Comparison of ENCODE assay signal across 8 cellular contexts in the genomic region with DNA sequence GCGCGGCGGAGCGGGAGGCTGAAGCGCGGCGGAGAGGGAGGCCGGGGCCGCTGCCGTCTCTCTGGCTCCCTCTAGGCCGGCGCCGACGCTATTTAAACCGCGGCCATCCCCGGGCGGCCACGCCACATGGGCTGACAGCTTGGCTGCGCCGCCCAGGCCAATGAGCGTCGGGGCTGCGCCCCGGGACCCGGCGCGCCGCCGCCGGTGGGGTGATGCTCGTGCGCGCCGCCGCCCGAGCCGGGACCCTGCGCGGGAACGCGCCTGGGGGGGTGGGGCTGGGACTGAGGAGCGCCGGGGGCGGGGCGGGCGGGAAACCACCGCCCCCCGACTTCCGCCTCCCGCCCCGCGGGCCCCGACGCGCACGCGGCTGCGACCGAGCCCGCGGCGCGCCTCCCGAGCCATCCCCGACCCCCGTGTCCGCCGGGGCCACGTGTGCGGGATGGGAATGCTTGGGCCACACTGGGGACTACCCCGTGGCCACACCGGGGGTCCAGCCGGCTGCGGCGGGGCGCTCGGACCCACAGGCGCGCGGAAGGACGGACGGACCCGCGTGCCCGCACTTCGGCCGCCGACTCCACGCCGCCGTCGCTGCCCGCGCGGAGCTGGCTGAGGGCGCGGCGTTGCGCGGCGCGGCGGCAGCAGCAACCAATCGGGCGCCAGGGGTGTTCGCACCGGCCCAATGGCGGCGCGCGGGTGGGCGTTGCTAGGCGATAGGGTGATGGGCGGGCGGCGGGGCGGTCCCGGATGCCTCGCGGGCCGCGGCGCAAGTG. TPM values are rescaled to one million over a fixed set of nuclear protein-coding genes. Genes with fewer than 3 reads are reported as not detected.
DNase-seq lines count a peak whose midpoint lies in the region; ATAC-seq, FAIRE-seq and TF ChIP-seq lines count a peak whose summit lies in the region.

A gene (minus strand): TSS at position 68 of the 770 bp plus-strand sequence. CDS start 1,791 bp downstream, outside the sequence.

- CTCF ChIA-PET in Caco-2 (lab: Charles Lee), result interaction anchor here (0.7 to 2.1 kb wide), 4 partner anchors 8 to 138 kb away, joined by 3 to 12 read pairs (median 4); a partner anchor contains a TSS

- H3K9me3 Mint-ChIP-seq in Caco-2 (ENCODE audit: unreplicated experiment), result no peaks in the 10 kb centered on the region
- no peaks in the 10 kb centered on the region for H3K9me3 Mint-ChIP-seq in endodermal cell
- H3K9me3 Mint-ChIP-seq in mesothelial cell of epicardium, result no peaks in the 10 kb centered on the region

- intact Hi-C loops in Caco-2 (cut with micrococcal nuclease; ENCODE audit: unreplicated experiment), result loop anchor here (2.0 kb wide), 1 partner anchor 62 kb away; a partner anchor contains a TSS

- H3K27ac ChIP-seq in endodermal cell (ENCODE audit: low read depth, low read length), result peak within 1 kb of the TSS; percentile 96

- FAIRE-seq in HTR-8/SVneo (lab: Jason Lieb, UNC), result peak; percentile 94

- H3K4me1 Mint-ChIP-seq in Caco-2 (ENCODE audit: low read depth, unreplicated experiment), result peaks cover 6% of the 10 kb centered on the region
- H3K4me1 Mint-ChIP-seq in endodermal cell, result peaks cover 26% of the 10 kb centered on the region
- peaks cover 27% of the 10 kb centered on the region for H3K4me1 Mint-ChIP-seq in mesothelial cell of epicardium

- H3K9ac ChIP-seq in endodermal cell (ENCODE audit: extremely low read depth, low read length, poor library complexity, severe bottlenecking), result peak within 1 kb of the TSS; percentile 83

- BruUV-seq in Caco-2 (replicated peaks; lab: Mats Ljungman, UMichigan), result no TSS peak

- H3K4me3 ChIP-seq in Caco-2 (ENCODE audit: low read depth, low read length), result peak within 1 kb of the TSS; percentile 93
- peak within 1 kb of the TSS; percentile 88 for H3K4me3 ChIP-seq in endodermal cell (ENCODE audit: low read length)

- H3K36me3 ChIP-seq in Caco-2 (ENCODE audit: control insufficient read depth, insufficient read depth, low read length) (peaks cover 13% of the 10 kb centered on the region), endodermal cell (ENCODE audit: control insufficient read depth, insufficient read depth, low read length) (peaks cover 29% of the 10 kb centered on the region)

- WGBS in endodermal cell (ENCODE audit: insufficient coverage in 1 of 2, insufficient read length in 1 of 2), 2 experiments, result 0% methylated on average over 25 to 118 of the region's 124 CpGs

- DNase-seq in Caco-2 (peak; percentile 96 to 98), HTR-8/SVneo (ENCODE audit: insufficient read length, low spot score) (peak; percentile 100), NOMO-1 treated with DMSO at 0.1 percent for 48 hours (lab: John Stamatoyannopoulos, UW; ENCODE audit: unreplicated experiment) (peak; percentile 89), endodermal cell (peak; percentile 99), mesothelial cell of epicardium (ENCODE audit: low spot score in 2 of 2, unreplicated experiment in 2 of 2) (peak; percentile 93 to 95)
- peak; percentile 86 to 93 (median 91) for DNase-seq in activated CD8-positive, alpha-beta memory T cell treated with anti-CD3 and anti-CD28 coated beads for 48 hours (ENCODE audit: low read depth in 2 of 3, low spot score in 2 of 3)
- peak; percentile 92 to 94 for DNase-seq in stimulated activated CD8-positive, alpha-beta memory T cell treated with anti-CD3 and anti-CD28 coated beads, Interleukin-15, amount 100 ng/mL, for 48 hours (ENCODE audit: low read depth in 2 of 2)

- no peaks in the 10 kb centered on the region for H3K9me3 ChIP-seq in Caco-2
- H3K9me3 ChIP-seq in endodermal cell (ENCODE audit: control insufficient read depth, low read length), result no peaks in the 10 kb centered on the region

- peaks cover 70% of the 10 kb centered on the region for H3K36me3 Mint-ChIP-seq in Caco-2 (ENCODE audit: insufficient read depth, unreplicated experiment)
- H3K36me3 Mint-ChIP-seq in endodermal cell (ENCODE audit: low read depth), result peaks cover 10% of the 10 kb centered on the region
- peaks cover under 1% of the 10 kb centered on the region for H3K36me3 Mint-ChIP-seq in mesothelial cell of epicardium

- POLR2A ChIA-PET in Caco-2 (lab: Charles Lee), result interaction anchor here (0.6 to 1.8 kb wide), 10 partner anchors 8 to 237 kb away, joined by 3 to 17 read pairs (median 4); a partner anchor contains a TSS

- TF ChIP-seq CTCF in Caco-2 (IDR thresholded peaks at IDR 0.05; ENCODE audit: insufficient read depth in 1 of 2, low read depth in 1 of 2, low read length in 1 of 2, severe bottlenecking in 1 of 2, unreplicated experiment in 1 of 2) (peak; percentile 26 to 59), endodermal cell (conservative IDR thresholded peaks at IDR 0.05) (peak; percentile 69), mesothelial cell of epicardium (IDR thresholded peaks at IDR 0.05; ENCODE audit: unreplicated experiment) (no peak)

- ATAC-seq in GM21367 (IDR thresholded peaks at IDR 0.05; ENCODE audit: unreplicated experiment), result peak; percentile 51

- H3K27me3 ChIP-seq in Caco-2 (replicated peaks; ENCODE audit: control insufficient read depth, insufficient read depth, low read length), result no peaks in the 10 kb centered on the region
- H3K27me3 ChIP-seq in endodermal cell (ENCODE audit: control insufficient read depth, insufficient read depth, low read length, poor library complexity, severe bottlenecking), result no peaks in the 10 kb centered on the region

- H3K27me3 Mint-ChIP-seq in Caco-2 (ENCODE audit: insufficient read depth, unreplicated experiment) (no peaks in the 10 kb centered on the region), endodermal cell (ENCODE audit: insufficient read depth) (no peaks in the 10 kb centered on the region), mesothelial cell of epicardium (ENCODE audit: low read depth) (no peaks in the 10 kb centered on the region)

- H3K4me1 ChIP-seq in Caco-2 (peaks cover 54% of the 10 kb centered on the region), endodermal cell (ENCODE audit: control insufficient read depth, insufficient read depth, low read length) (peaks cover 21% of the 10 kb centered on the region)

- H3K4me3 Mint-ChIP-seq in Caco-2 (ENCODE audit: unreplicated experiment) (peak within 1 kb of the TSS; percentile 76), endodermal cell (peak within 1 kb of the TSS; percentile 68), mesothelial cell of epicardium (peak within 1 kb of the TSS; percentile 70)

- H3K27ac Mint-ChIP-seq in Caco-2 (ENCODE audit: unreplicated experiment) (peak within 1 kb of the TSS; percentile 86), endodermal cell (no peak within 1 kb of the TSS), mesothelial cell of epicardium (peak within 1 kb of the TSS; percentile 47)

RNA-seq across cellular contexts. Expression of the gene that starts here (rescaled TPM):
- total RNA-seq in Caco-2 (2022), result 330 and 359 TPM in 2 replicates
- 100 to 1,000 TPM; 371 to 498 TPM for total RNA-seq in endodermal cell
- polyA plus RNA-seq in endodermal cell (2013, experiment 1 of 2), result 301 TPM
- 312 TPM for polyA plus RNA-seq in endodermal cell (2013, experiment 2 of 2)
- total RNA-seq in mesothelial cell of epicardium, result 227 to 230 TPM (median 229 TPM) in 3 replicates

Comparison
In these comparisons a context has a peak if more than half of its experiments do, and no peak if none do; other contexts are left out.
1. Peak in every context shown above with its lines: DNase-seq, ATAC-seq, H3K4me3 ChIP-seq and H3K27ac ChIP-seq.